Comparison of ENCODE assay signal across 8 cellular contexts in the genomic region with DNA sequence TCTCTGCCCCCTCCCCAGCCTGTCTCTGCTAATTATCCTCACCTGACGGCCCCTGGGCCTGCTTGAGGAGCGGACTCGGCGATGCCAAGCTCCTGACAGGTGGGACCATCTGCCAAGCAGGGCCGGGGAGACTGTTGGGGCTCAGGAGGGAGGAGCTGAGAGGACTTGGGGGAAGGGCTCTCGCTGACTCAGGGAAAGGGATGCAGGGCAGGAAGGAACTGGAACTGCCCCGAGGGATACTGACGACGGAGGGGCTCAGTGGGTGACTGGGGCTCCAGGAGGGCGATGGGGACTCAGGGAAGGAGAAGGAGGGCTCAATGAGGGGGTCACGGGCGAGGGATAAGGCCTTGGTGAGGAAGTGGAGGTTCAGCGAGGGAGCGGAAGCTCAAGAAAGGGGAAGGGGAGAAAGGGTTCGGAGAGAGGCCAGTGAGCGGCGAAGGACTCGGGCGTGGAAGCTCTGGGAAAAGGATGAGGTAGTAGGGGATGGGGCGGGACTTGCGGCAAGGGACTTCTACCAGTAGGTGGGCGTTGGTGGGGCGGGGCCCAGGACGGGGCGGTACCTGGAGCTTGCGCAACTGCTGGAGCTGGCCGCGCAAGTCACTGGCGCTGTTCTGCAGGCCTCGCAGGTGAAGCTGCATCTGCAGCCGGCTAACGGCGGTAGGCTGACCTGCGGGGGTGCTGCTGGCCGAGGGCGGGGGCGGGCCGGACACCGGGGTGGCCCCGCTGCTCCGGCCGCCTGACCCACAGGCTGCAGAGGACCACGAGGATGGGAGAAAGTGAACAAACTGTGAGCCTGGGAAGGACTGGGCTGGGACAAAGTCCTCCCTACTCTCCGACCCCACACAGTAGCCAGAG. TPM values are rescaled to one million over a fixed set of nuclear protein-coding genes. Genes with fewer than 3 reads are reported as not detected.
DNase-seq lines count a peak whose midpoint lies in the region; ATAC-seq and TF ChIP-seq lines count a peak whose summit lies in the region.

No MANE protein-coding gene starts in this region.

- no peak overlapping the region for H2AK5ac ChIP-seq in mesendoderm (ENCODE audit: low read length)

- H3K79me1 ChIP-seq in mesendoderm (ENCODE audit: low read length), result no peaks in the 10 kb centered on the region

- H3K36me3 ChIP-seq in mesendoderm (ENCODE audit: control insufficient read depth, insufficient read depth, low read length), result no peaks in the 10 kb centered on the region

- peak overlapping the region; percentile 6 to 99 (median 80) for H3K27ac ChIP-seq in dorsolateral prefrontal cortex
- H3K27ac ChIP-seq in mesendoderm (ENCODE audit: low read depth, low read length), result no peak overlapping the region

- no peak overlapping the region for H3K4ac ChIP-seq in mesendoderm (ENCODE audit: low read depth, low read length)

- no peak overlapping the region for H3K23ac ChIP-seq in mesendoderm (ENCODE audit: low read length)

- DNase-seq in NCI-H524 (lab: John Stamatoyannopoulos, UW) (peak; percentile 84 to 92), dorsolateral prefrontal cortex (peak in 9 of 10 donors; percentile 43 to 86 (median 71)), mesendoderm (peak; percentile 96), hepatic stellate cell (ENCODE audit: low spot score) (no peak)
- DNase-seq in activated CD4-positive, alpha-beta T cell treated with anti-CD3 and anti-CD28 coated beads, Interleukin-2, amount 50 U/mL, for 4 hours, result peak; percentile 90 to 91
- DNase-seq in stimulated activated CD8-positive, alpha-beta memory T cell treated with anti-CD3 and anti-CD28 coated beads, Interleukin-15, amount 100 ng/mL, for 48 hours (ENCODE audit: low read depth in 2 of 2), result peak; percentile 81 to 86

- H3K27me3 ChIP-seq in dorsolateral prefrontal cortex, result peaks cover 0 to 13% (median 0%) of the 10 kb centered on the region in 45 donors
- peaks cover 28% of the 10 kb centered on the region for H3K27me3 ChIP-seq in mesendoderm (ENCODE audit: insufficient read depth, low read length, poor library complexity)

- no peak overlapping the region for H2BK5ac ChIP-seq in mesendoderm (ENCODE audit: low read length)

- intact Hi-C loops in dorsolateral prefrontal cortex (cut with DNase I), result loop anchor here in 1 of 2 donors (5.0 kb wide), 1 partner anchor 52 kb away; no protein-coding TSS in a partner anchor

- no peak overlapping the region for H4K5ac ChIP-seq in mesendoderm (ENCODE audit: low read length)

- peak; percentile 49 for ATAC-seq in GM18520 (IDR thresholded peaks at IDR 0.05; ENCODE audit: unreplicated experiment)
- ATAC-seq in HG03439 (IDR thresholded peaks at IDR 0.05; ENCODE audit: unreplicated experiment), result peak; percentile 54

- H2BK15ac ChIP-seq in mesendoderm (replicated peaks; ENCODE audit: low read depth), result no peak overlapping the region

- peak in 1 of 56 donors; percentile 9 for TF ChIP-seq CTCF in dorsolateral prefrontal cortex (IDR thresholded peaks at IDR 0.05 in 54 of 56, conservative IDR thresholded peaks at IDR 0.05 in 2 of 56; ENCODE audit: low read depth in 1 of 56, partially characterized antibody in 56 of 56)

- H3K4me3 ChIP-seq in dorsolateral prefrontal cortex (peak overlapping the region in 46 of 59 donors; percentile 9 to 61 (median 44)), mesendoderm (ENCODE audit: low read length) (peak overlapping the region; percentile 24)

- peaks cover 9% of the 10 kb centered on the region for H3K4me1 ChIP-seq in mesendoderm (ENCODE audit: control insufficient read depth, low read depth, low read length)

- WGBS in mesendoderm (ENCODE audit: extremely low coverage, insufficient coverage, low lambda C conversion rate), result no CpG with 5 or more reads among the region's 44 CpGs

- peak overlapping the region; percentile 28 for H3K9ac ChIP-seq in mesendoderm (ENCODE audit: low read length)

- no peaks in the 10 kb centered on the region for H3K79me2 ChIP-seq in mesendoderm (ENCODE audit: control insufficient read depth, insufficient read depth, low read length)

- H3K18ac ChIP-seq in mesendoderm (ENCODE audit: low read length), result no peak overlapping the region

- peak overlapping the region; percentile 74 for H3K4me2 ChIP-seq in mesendoderm (ENCODE audit: low read length)

- peak overlapping the region; percentile 74 for H3K56ac ChIP-seq in mesendoderm (ENCODE audit: low read length)

- no peak overlapping the region for H4K8ac ChIP-seq in mesendoderm (ENCODE audit: low read depth, low read length)

- no peak overlapping the region for H2BK120ac ChIP-seq in mesendoderm (ENCODE audit: low read depth, low read length)

RNA-seq across cellular contexts. Expression of a gene that starts 46.5 kb away (rescaled TPM):
- 100 to 1,000 TPM in 111 of 120 experiments, 10 to 100 TPM in 9; 80.9 to 338 (median 151) TPM for total RNA-seq in dorsolateral prefrontal cortex
- polyA plus RNA-seq in mesendoderm (2013, experiment 1 of 2), result 1.5 TPM
- 0.97 TPM for polyA plus RNA-seq in mesendoderm (2013, experiment 2 of 2)
